ENCODE assay signal across 1 cellular context in the genomic region with DNA sequence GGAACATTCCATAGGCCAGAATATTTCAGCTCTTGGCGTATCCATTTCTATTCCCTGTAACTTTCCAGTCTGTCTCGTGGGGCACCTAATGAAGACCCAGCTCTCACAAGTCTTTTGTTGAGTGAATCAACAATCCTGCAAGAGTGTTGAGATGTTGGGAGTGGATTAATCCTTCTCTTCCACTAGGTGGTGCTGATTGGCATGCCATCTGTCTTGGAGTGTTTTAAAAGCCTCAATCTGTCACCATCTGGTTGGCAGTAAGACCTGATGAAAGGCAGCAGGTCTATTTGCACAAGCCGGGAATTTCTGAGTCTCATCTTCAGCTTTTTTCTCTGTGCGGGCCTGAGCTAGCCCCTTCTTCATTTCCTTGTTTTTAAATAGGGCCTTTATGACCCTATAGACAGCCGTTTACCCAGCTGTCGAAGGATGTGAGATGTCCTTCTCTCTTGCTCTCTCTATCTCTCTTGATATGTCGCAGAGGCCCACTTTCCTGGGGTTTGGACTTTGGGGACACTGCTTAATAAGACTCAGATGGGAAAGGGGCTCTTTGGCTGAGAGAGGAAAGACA.
TF ChIP-seq lines count a peak whose summit lies in the region.

No MANE protein-coding gene starts in this region.

TF ChIP-seq in GM23338, 12 proteins besides CTCF, POLR2A, EP300 and RAD21 (continued from another document):
- TF ChIP-seq, protein P1, sequence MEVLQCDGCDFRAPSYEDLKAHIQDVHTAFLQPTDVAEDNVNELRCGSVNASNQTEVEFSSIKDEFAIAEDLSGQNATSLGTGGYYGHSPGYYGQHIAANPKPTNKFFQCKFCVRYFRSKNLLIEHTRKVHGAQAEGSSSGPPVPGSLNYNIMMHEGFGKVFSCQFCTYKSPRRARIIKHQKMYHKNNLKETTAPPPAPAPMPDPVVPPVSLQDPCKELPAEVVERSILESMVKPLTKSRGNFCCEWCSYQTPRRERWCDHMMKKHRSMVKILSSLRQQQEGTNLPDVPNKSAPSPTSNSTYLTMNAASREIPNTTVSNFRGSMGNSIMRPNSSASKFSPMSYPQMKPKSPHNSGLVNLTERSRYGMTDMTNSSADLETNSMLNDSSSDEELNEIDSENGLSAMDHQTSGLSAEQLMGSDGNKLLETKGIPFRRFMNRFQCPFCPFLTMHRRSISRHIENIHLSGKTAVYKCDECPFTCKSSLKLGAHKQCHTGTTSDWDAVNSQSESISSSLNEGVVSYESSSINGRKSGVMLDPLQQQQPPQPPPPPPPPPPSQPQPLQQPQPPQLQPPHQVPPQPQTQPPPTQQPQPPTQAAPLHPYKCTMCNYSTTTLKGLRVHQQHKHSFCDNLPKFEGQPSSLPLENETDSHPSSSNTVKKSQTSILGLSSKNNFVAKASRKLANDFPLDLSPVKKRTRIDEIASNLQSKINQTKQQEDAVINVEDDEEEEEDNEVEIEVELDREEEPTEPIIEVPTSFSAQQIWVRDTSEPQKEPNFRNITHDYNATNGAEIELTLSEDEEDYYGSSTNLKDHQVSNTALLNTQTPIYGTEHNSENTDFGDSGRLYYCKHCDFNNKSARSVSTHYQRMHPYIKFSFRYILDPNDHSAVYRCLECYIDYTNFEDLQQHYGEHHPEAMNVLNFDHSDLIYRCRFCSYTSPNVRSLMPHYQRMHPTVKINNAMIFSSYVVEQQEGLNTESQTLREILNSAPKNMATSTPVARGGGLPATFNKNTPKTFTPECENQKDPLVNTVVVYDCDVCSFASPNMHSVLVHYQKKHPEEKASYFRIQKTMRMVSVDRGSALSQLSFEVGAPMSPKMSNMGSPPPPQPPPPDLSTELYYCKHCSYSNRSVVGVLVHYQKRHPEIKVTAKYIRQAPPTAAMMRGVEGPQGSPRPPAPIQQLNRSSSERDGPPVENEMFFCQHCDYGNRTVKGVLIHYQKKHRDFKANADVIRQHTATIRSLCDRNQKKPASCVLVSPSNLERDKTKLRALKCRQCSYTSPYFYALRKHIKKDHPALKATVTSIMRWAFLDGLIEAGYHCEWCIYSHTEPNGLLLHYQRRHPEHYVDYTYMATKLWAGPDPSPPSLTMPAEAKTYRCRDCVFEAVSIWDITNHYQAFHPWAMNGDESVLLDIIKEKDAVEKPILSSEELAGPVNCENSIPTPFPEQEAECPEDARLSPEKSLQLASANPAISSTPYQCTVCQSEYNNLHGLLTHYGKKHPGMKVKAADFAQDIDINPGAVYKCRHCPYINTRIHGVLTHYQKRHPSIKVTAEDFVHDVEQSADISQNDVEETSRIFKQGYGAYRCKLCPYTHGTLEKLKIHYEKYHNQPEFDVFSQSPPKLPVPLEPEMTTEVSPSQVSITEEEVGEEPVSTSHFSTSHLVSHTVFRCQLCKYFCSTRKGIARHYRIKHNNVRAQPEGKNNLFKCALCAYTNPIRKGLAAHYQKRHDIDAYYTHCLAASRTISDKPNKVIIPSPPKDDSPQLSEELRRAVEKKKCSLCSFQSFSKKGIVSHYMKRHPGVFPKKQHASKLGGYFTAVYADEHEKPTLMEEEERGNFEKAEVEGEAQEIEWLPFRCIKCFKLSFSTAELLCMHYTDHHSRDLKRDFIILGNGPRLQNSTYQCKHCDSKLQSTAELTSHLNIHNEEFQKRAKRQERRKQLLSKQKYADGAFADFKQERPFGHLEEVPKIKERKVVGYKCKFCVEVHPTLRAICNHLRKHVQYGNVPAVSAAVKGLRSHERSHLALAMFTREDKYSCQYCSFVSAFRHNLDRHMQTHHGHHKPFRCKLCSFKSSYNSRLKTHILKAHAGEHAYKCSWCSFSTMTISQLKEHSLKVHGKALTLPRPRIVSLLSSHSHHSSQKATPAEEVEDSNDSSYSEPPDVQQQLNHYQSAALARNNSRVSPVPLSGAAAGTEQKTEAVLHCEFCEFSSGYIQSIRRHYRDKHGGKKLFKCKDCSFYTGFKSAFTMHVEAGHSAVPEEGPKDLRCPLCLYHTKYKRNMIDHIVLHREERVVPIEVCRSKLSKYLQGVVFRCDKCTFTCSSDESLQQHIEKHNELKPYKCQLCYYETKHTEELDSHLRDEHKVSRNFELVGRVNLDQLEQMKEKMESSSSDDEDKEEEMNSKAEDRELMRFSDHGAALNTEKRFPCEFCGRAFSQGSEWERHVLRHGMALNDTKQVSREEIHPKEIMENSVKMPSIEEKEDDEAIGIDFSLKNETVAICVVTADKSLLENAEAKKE (CRISPR knock-in tag; IDR thresholded peaks at IDR 0.05): no peak
